In genomic region chr5:1639757-1640156, GRCh38 we compare ENCODE assay signal across 20 cellular contexts.
"Had no signal": no experiment of that assay in that cellular context is flagged by ENCODE, and none has a peak within 500 bp of the region (broad histone marks: within the 10 kb centered on the region; RNA-seq: fewer than 3 reads in every experiment).

No MANE protein-coding gene starts in this region.

- H3K27me3 ChIP-seq: vagina had no signal

- H3K36me3 Mint-ChIP-seq: activated naive CD8-positive, alpha-beta T cell treated with anti-CD3 and anti-CD28 coated beads for 36 hours; memory B cell; naive B cell had no signal

- H3K27ac Mint-ChIP-seq: activated CD4-positive, alpha-beta T cell treated with anti-CD3 and anti-CD28 coated beads, Interleukin-2, amount 10 ng/mL, durations not matched to agents 7 days and 5 days; activated CD8-positive, alpha-beta T cell treated with anti-CD3 and anti-CD28 coated beads, Interleukin-2, amount 10 ng/mL, durations not matched to agents 7 days and 5 days; activated naive CD8-positive, alpha-beta T cell treated with anti-CD3 and anti-CD28 coated beads for 36 hours; effector memory CD8-positive, alpha-beta T cell; memory B cell; naive B cell had no signal

- H3K4me1 ChIP-seq: prostate gland, vagina had no signal

- H3K9me3 Mint-ChIP-seq: activated CD4-positive, alpha-beta T cell treated with anti-CD3 and anti-CD28 coated beads, Interleukin-2, amount 10 ng/mL, durations not matched to agents 7 days and 5 days; activated naive CD8-positive, alpha-beta T cell treated with anti-CD3 and anti-CD28 coated beads for 36 hours; effector memory CD8-positive, alpha-beta T cell; memory B cell; naive B cell; neural crest cell had no signal

- H3K4me3 ChIP-seq: cardiac muscle cell, mucosa of descending colon, prostate gland, right atrium auricular region, tibial artery, vagina had no signal

- ATAC-seq: activated CD8-positive, alpha-beta T cell treated with anti-CD3 and anti-CD28 coated beads, Interleukin-2, amount 10 ng/mL, durations not matched to agents 7 days and 5 days; effector memory CD8-positive, alpha-beta T cell; mucosa of descending colon; stimulated activated naive CD8-positive, alpha-beta T cell treated with anti-CD3 and anti-CD28 coated beads, Interleukin-15, Interleukin-2, amounts not matched to agents 100 U/mL and 50 U/mL, for 24 hours had no signal

- DNase-seq: activated CD4-positive, alpha-beta T cell treated with anti-CD3 and anti-CD28 coated beads, Interleukin-2, amount 10 ng/mL, durations not matched to agents 7 days and 5 days; activated CD8-positive, alpha-beta memory T cell treated with anti-CD3 and anti-CD28 coated beads, Interleukin-2, amount 50 U/mL, for 4 hours; activated CD8-positive, alpha-beta T cell treated with anti-CD3 and anti-CD28 coated beads, Interleukin-2, amount 10 ng/mL, durations not matched to agents 7 days and 5 days; activated gamma-delta T cell treated with Interleukin-2 at 50 U/mL for 16 hours; activated naive CD8-positive, alpha-beta T cell treated with anti-CD3 and anti-CD28 coated beads for 36 hours; amniotic stem cell; dermis blood vessel endothelial cell; effector memory CD8-positive, alpha-beta T cell; mucosa of descending colon; naive B cell; stimulated activated naive CD8-positive, alpha-beta T cell treated with anti-CD3 and anti-CD28 coated beads, Interleukin-15, Interleukin-2, amounts not matched to agents 100 U/mL and 50 U/mL, for 24 hours; substantia nigra; T-helper 9 cell had no signal

- H3K27ac ChIP-seq: cardiac muscle cell, prostate gland, right atrium auricular region, tibial artery, vagina had no signal

- H3K9me3 ChIP-seq: mucosa of descending colon, prostate gland, right atrium auricular region, tibial artery, vagina had no signal

- H3K4me3 Mint-ChIP-seq: activated CD4-positive, alpha-beta T cell treated with anti-CD3 and anti-CD28 coated beads, Interleukin-2, amount 10 ng/mL, durations not matched to agents 7 days and 5 days; activated CD8-positive, alpha-beta T cell treated with anti-CD3 and anti-CD28 coated beads, Interleukin-2, amount 10 ng/mL, durations not matched to agents 7 days and 5 days; activated naive CD8-positive, alpha-beta T cell treated with anti-CD3 and anti-CD28 coated beads for 36 hours; effector memory CD8-positive, alpha-beta T cell; memory B cell; neural crest cell had no signal

- H3K36me3 ChIP-seq: cardiac muscle cell, prostate gland, right atrium auricular region, tibial artery, vagina had no signal
